ENCODE assay signal across 8 cellular contexts in genomic region chr1:37596182-37596667, GRCh38. TPM values are rescaled to one million over a fixed set of nuclear protein-coding genes. Genes with fewer than 3 reads are reported as not detected.
DNase-seq lines count a peak whose midpoint lies in the region; ATAC-seq and TF ChIP-seq lines count a peak whose summit lies in the region.

No MANE protein-coding gene starts in this region.

- H3K27me3 Mint-ChIP-seq in chondrocyte (ENCODE audit: low read depth), result no peaks in the 10 kb centered on the region

- H3K9ac ChIP-seq in HUES6 (ENCODE audit: low read length) (no peak overlapping the region), muscle layer of colon (ENCODE audit: low read length) (peak overlapping the region; percentile 88)

- H3K9me3 ChIP-seq in HUES6 (ENCODE audit: control insufficient read depth, insufficient read depth, low read depth, low read length) (no peaks in the 10 kb centered on the region), muscle layer of colon (ENCODE audit: low read length) (no peaks in the 10 kb centered on the region)

- 0 out of 2 replicates have a peak, but pooled peaks cover 6% of the 10 kb centered on the region for H3K27me3 ChIP-seq in HUES6 (ENCODE audit: control insufficient read depth, insufficient read depth, low read length)
- no peaks in the 10 kb centered on the region for H3K27me3 ChIP-seq in muscle layer of colon (ENCODE audit: control insufficient read depth in 1 of 2, insufficient read depth in 2 of 2, low read length in 2 of 2)

- no peak overlapping the region for H3K27ac ChIP-seq in HUES6 (ENCODE audit: low read depth, low read length)
- peak overlapping the region; percentile 28 for H3K27ac ChIP-seq in muscle layer of colon (ENCODE audit: low read depth, low read length)

- TF ChIP-seq CTCF in AG09309 (IDR thresholded peaks at IDR 0.05; ENCODE audit: control insufficient read depth, insufficient read depth, low read depth, low read length, missing control alignments), result no peak
- peak; percentile 41 for TF ChIP-seq CTCF in chondrocyte (IDR thresholded peaks at IDR 0.05)

- no peak for ATAC-seq in HG03025 (IDR thresholded peaks at IDR 0.05; ENCODE audit: low FRiP score, unreplicated experiment)
- no peak for ATAC-seq in left lobe of liver

- H3K4me1 ChIP-seq in HUES6 (ENCODE audit: control insufficient read depth, insufficient read depth, low read length) (0 out of 2 replicates have a peak, but pooled peaks cover 3% of the 10 kb centered on the region), muscle layer of colon (ENCODE audit: insufficient read depth, low read length) (peaks cover 22% of the 10 kb centered on the region)

- peak overlapping the region; percentile 99 for H3K4me3 Mint-ChIP-seq in chondrocyte (ENCODE audit: unreplicated experiment)

- H3K4me3 ChIP-seq in AG09309 (ENCODE audit: control insufficient read depth, low read depth, low read length) (peak overlapping the region; percentile 94), HUES6 (ENCODE audit: low read depth, low read length) (peak overlapping the region; percentile 83), muscle layer of colon (ENCODE audit: low read depth in 1 of 2, low read length in 2 of 2) (peak overlapping the region; percentile 39 to 99)

- peaks cover 4% of the 10 kb centered on the region for H3K36me3 Mint-ChIP-seq in chondrocyte (ENCODE audit: low read depth)

- peak overlapping the region; percentile 98 for H3K27ac Mint-ChIP-seq in chondrocyte (ENCODE audit: unreplicated experiment)

- H3K4me1 Mint-ChIP-seq in chondrocyte (ENCODE audit: low read depth), result peaks cover 28% of the 10 kb centered on the region

- H3K36me3 ChIP-seq in HUES6 (ENCODE audit: control insufficient read depth, insufficient read depth, low read length) (peaks cover 29% of the 10 kb centered on the region), muscle layer of colon (ENCODE audit: insufficient read depth, low read length) (peaks cover 18% of the 10 kb centered on the region)

- H3K9me3 Mint-ChIP-seq in chondrocyte (ENCODE audit: low read depth), result no peaks in the 10 kb centered on the region

- no peak for DNase-seq in AG09309 (ENCODE audit: low read depth)
- DNase-seq in chondrocyte (ENCODE audit: low spot score), result no peak
- DNase-seq in stimulated activated CD8-positive, alpha-beta memory T cell treated with anti-CD3 and anti-CD28 coated beads, Interleukin-4, amount 100 ng/mL, for 48 hours, result no peak
- DNase-seq in NCI-H2029 (lab: John Stamatoyannopoulos, UW), result no peak
- no peak for DNase-seq in left lobe of liver (ENCODE audit: low spot score)

RNA-seq across cellular contexts. Expression of gene GNL2, which starts 0.5 kb away (rescaled TPM):
- 47.6 to 57.4 TPM (median 48.5 TPM) in 3 replicates for total RNA-seq in chondrocyte
- total RNA-seq in left lobe of liver, result 11.5 TPM

RNA-seq across cellular contexts. Expression of gene RSPO1, which starts 38.5 kb away (rescaled TPM):
- not detected in 3 replicates for total RNA-seq in chondrocyte
- total RNA-seq in left lobe of liver, result not detected

RNA-seq across cellular contexts. Expression of gene DNALI1, which starts 39.5 kb away (rescaled TPM):
- total RNA-seq in chondrocyte (3.5 to 5.7 TPM (median 3.9 TPM) in 3 replicates), left lobe of liver (6.8 TPM)

RNA-seq across cellular contexts. Expression of gene SNIP1, which starts 42.1 kb away (rescaled TPM):
- 15.1 to 17.5 TPM (median 15.6 TPM) in 3 replicates for total RNA-seq in chondrocyte
- 6.9 TPM for total RNA-seq in left lobe of liver
